In the genomic region with DNA sequence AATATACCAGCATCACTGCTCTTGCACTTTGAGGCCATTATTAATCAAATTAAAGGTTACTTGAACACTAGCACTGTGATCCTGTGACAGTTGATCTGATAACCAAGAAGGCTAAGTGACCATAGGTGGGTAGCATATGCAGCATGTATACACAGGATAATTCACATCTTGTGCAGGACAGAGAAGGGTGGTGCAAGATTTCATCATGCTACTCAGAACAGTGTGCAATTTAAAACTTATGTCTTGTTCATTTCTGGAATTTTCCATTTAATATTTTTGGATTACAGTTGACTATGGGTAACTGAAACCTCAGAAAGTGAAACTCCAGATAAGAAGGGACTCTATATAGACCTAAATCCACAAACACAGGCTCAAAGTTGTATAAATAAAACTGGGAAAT, we compare ENCODE assay signal across 25 cellular contexts.
"Had no signal": no experiment of that assay in that cellular context is flagged by ENCODE, and none has a peak within 500 bp of the region (broad histone marks: within the 10 kb centered on the region; RNA-seq: fewer than 3 reads in every experiment).

No MANE protein-coding gene starts in this region.

- H3K9me3 Mint-ChIP-seq: activated B cell treated with CpG ODN at 0.5 μM for 24 hours; activated CD4-positive, alpha-beta T cell treated with anti-CD3 and anti-CD28 coated beads, Interleukin-2, amount 10 ng/mL, durations not matched to agents 7 days and 5 days; activated T-cell treated with anti-CD3 and anti-CD28 coated beads, Interleukin-2, amount 50 U/mL, for 4 hours had no signal

- H3K4me3 Mint-ChIP-seq: activated B cell treated with CpG ODN at 0.5 μM for 24 hours; activated CD4-positive, alpha-beta memory T cell treated with anti-CD3 and anti-CD28 coated beads for 36 hours; activated CD4-positive, alpha-beta T cell treated with anti-CD3 and anti-CD28 coated beads, Interleukin-2, amount 10 ng/mL, durations not matched to agents 7 days and 5 days; activated naive CD8-positive, alpha-beta T cell; activated T-cell treated with anti-CD3 and anti-CD28 coated beads, Interleukin-2, amount 50 U/mL, for 4 hours; T-cell had no signal

- H3K27me3 ChIP-seq: brain microvascular endothelial cell, cardiac muscle cell had no signal

- H3K36me3 ChIP-seq: brain microvascular endothelial cell, cardiac muscle cell had no signal

- H3K27ac Mint-ChIP-seq: activated B cell treated with CpG ODN at 0.5 μM for 24 hours; activated CD4-positive, alpha-beta memory T cell treated with anti-CD3 and anti-CD28 coated beads for 36 hours; activated CD4-positive, alpha-beta T cell treated with anti-CD3 and anti-CD28 coated beads, Interleukin-2, amount 10 ng/mL, durations not matched to agents 7 days and 5 days; activated naive CD8-positive, alpha-beta T cell; T-cell had no signal

- DNase-seq: activated B cell treated with CpG ODN at 0.5 μM for 24 hours; activated CD4-positive, alpha-beta memory T cell treated with anti-CD3 and anti-CD28 coated beads for 36 hours; activated CD4-positive, alpha-beta T cell treated with anti-CD3 and anti-CD28 coated beads for 1 hour; activated CD4-positive, alpha-beta T cell treated with anti-CD3 and anti-CD28 coated beads, Interleukin-2, amount 10 ng/mL, durations not matched to agents 7 days and 5 days; activated CD8-positive, alpha-beta memory T cell treated with anti-CD3 and anti-CD28 coated beads for 24 hours; activated effector memory CD4-positive, alpha-beta T cell treated with anti-CD3 and anti-CD28 coated beads, Interleukin-2, amount 50 U/mL, for 16 hours; activated naive CD4-positive, alpha-beta T cell treated with Interleukin-2 at 50 U/mL for 16 hours; activated T-cell treated with anti-CD3 and anti-CD28 coated beads, Interleukin-2, amount 50 U/mL, for 4 hours; brain microvascular endothelial cell; Karpas-422; NCI-H1105 treated with DMSO at 0.1 percent for 48 hours; NCI-H1436 treated with DMSO at 0.1 percent for 48 hours; NCI-H187 treated with DMSO at 0.1 percent for 48 hours; NCI-H2081 treated with DMSO at 0.1 percent for 48 hours; NCI-H446; NCI-H524; RPMI8226; T-cell; T-helper 2 cell; T1000 had no signal

- H3K27me3 Mint-ChIP-seq: activated B cell treated with CpG ODN at 0.5 μM for 24 hours had no signal

- H3K4me1 Mint-ChIP-seq: T-cell had no signal

- ATAC-seq: activated T-cell treated with anti-CD3 and anti-CD28 coated beads, Interleukin-2, amount 50 U/mL, for 4 hours; K562; Right ventricle myocardium inferior; T-cell had no signal

- H3K27ac ChIP-seq: brain microvascular endothelial cell, cardiac muscle cell, SK-N-MC had no signal

- H3K36me3 Mint-ChIP-seq: activated CD4-positive, alpha-beta memory T cell treated with anti-CD3 and anti-CD28 coated beads for 36 hours; activated naive CD8-positive, alpha-beta T cell; T-cell had no signal

- H3K4me3 ChIP-seq: cardiac muscle cell, K562, SK-N-MC had no signal
